8 cellular contexts compared by ENCODE assay signal in the genomic region with DNA sequence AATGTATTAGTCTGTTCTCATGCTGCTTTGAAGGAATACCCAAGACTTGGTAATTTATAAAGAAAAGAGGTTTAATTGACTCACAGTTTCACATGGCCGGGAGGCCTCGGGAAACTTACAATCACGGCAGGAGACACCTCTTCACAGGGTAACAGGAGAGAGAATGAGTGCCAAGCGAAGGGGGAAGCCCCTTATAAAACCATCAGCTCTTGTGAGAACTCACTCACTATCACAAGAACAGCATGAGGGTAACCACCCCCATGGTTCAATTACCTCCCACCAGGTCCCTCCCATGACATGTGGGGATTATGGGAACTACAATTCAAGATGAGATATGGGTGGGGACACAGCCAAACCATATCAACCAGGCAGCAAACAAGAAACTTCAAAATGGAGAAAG. TPM values are rescaled to one million over a fixed set of nuclear protein-coding genes. Genes with fewer than 3 reads are reported as not detected.
DNase-seq lines count a peak whose midpoint lies in the region; ATAC-seq and TF ChIP-seq lines count a peak whose summit lies in the region.
"Not testable (repeated sequence)": the region's sequence is repeated elsewhere in the genome, so short reads cannot be mapped to it uniquely, and the experiment has no call there.

No MANE protein-coding gene starts in this region.

- not testable (repeated sequence) for H3K9me3 Mint-ChIP-seq in activated T-cell treated with anti-CD3 and anti-CD28 coated beads, Interleukin-2, amount 50 U/mL, for 4 hours; activated naive CD8-positive, alpha-beta T cell (ENCODE audit: low read depth)

- H3K36me3 Mint-ChIP-seq in activated T-cell treated with anti-CD3 and anti-CD28 coated beads, Interleukin-2, amount 50 U/mL, for 4 hours (ENCODE audit: insufficient read depth), result peaks cover 13% of the 10 kb centered on the region
- H3K36me3 Mint-ChIP-seq in activated naive CD8-positive, alpha-beta T cell, result peaks cover 11% of the 10 kb centered on the region

- CTCF ChIA-PET in HEK293 (lab: Yijun Ruan, JAX), result interaction anchor here (0.8 kb wide), 1 partner anchor 10 kb away, joined by 4 read pairs; no protein-coding TSS in a partner anchor

- peak overlapping the region; percentile 41 for H3K27ac Mint-ChIP-seq in activated naive CD8-positive, alpha-beta T cell

- DNase-seq in activated CD4-positive, alpha-beta T cell treated with anti-CD3 and anti-CD28 coated beads, Interleukin-2, amount 50 U/mL, for 48 hours, result peak; percentile 39 to 61
- DNase-seq in activated T-cell treated with anti-CD3 and anti-CD28 coated beads, Interleukin-2, amount 50 U/mL, for 4 hours, result not testable (repeated sequence)
- peak; percentile 11 for DNase-seq in islet precursor cell
- DNase-seq in stimulated activated CD4-positive, alpha-beta T cell treated with anti-CD3 and anti-CD28 coated beads, Interleukin-12 subunit alpha, Interleukin-12 subunit beta, amount 100 ng/mL, for 24 hours (ENCODE audit: low read depth in 2 of 2), result peak; percentile 17 to 40
- peak; percentile 24 to 38 for DNase-seq in stimulated activated CD4-positive, alpha-beta T cell treated with anti-CD3 and anti-CD28 coated beads, Interleukin-4, amount 100 ng/mL, for 48 hours (ENCODE audit: low read depth in 2 of 2)
- DNase-seq in stimulated activated naive CD8-positive, alpha-beta T cell treated with anti-CD3 and anti-CD28 coated beads, Interleukin-15, Interleukin-2, amounts not matched to agents 100 U/mL and 50 U/mL, for 24 hours, result peak; percentile 58

- not testable (repeated sequence) for H3K4me3 Mint-ChIP-seq in activated T-cell treated with anti-CD3 and anti-CD28 coated beads, Interleukin-2, amount 50 U/mL, for 4 hours
- peak overlapping the region; percentile 59 for H3K4me3 Mint-ChIP-seq in activated naive CD8-positive, alpha-beta T cell

- not testable (repeated sequence) for H3K4me1 ChIP-seq in HEK293 (ENCODE audit: control insufficient read depth, insufficient read depth, low read length)

- POLR2A ChIA-PET in HEK293 (lab: Yijun Ruan, JAX), result not testable (repeated sequence)

- H3K27ac ChIP-seq in HEK293 (ENCODE audit: extremely low read depth, low read depth, low read length), result not testable (repeated sequence)

- H3K4me3 ChIP-seq in HEK293 (ENCODE audit: low read depth, low read length), result not testable (repeated sequence)

- not testable (repeated sequence) for H3K27me3 Mint-ChIP-seq in activated T-cell treated with anti-CD3 and anti-CD28 coated beads, Interleukin-2, amount 50 U/mL, for 4 hours (ENCODE audit: low read depth); activated naive CD8-positive, alpha-beta T cell

- H3K4me1 Mint-ChIP-seq in activated T-cell treated with anti-CD3 and anti-CD28 coated beads, Interleukin-2, amount 50 U/mL, for 4 hours (ENCODE audit: low read depth), result peaks cover 24% of the 10 kb centered on the region
- peaks cover 42% of the 10 kb centered on the region for H3K4me1 Mint-ChIP-seq in activated naive CD8-positive, alpha-beta T cell (ENCODE audit: low read depth)

- TF ChIP-seq CTCF in HEK293 (tag by site-specific recombination; IDR thresholded peaks at IDR 0.05), result not testable (repeated sequence)

- not testable (repeated sequence) for H3K36me3 ChIP-seq in HEK293 (ENCODE audit: control insufficient read depth in 2 of 2, insufficient read depth in 1 of 2, low read length in 2 of 2)

- H3K9me3 ChIP-seq in HEK293 (ENCODE audit: control insufficient read depth, insufficient read depth, low read depth, low read length), result not testable (repeated sequence)

- peak; percentile 91 to 94 for ATAC-seq in activated T-cell treated with anti-CD3 and anti-CD28 coated beads, Interleukin-2, amount 50 U/mL, for 4 hours
- ATAC-seq in stimulated activated naive CD8-positive, alpha-beta T cell treated with anti-CD3 and anti-CD28 coated beads, Interleukin-15, Interleukin-2, amounts not matched to agents 100 U/mL and 50 U/mL, for 24 hours, result peak; percentile 96

TF ChIP-seq in HEK293, 187 proteins besides CTCF, POLR2A, EP300 and RAD21:
- TF ChIP-seq ZIC2 (tag by site-specific recombination; IDR thresholded peaks at IDR 0.05) (peak; percentile 96), EGR2 (tag by site-specific recombination; IDR thresholded peaks at IDR 0.05; ENCODE audit: low read depth) (peak; percentile 88), ZNF341 (tag by site-specific recombination; IDR thresholded peaks at IDR 0.05; ENCODE audit: low read depth) (peak; percentile 43; the same call in 1 of the 2 replicates), GLIS1 (tag by site-specific recombination; IDR thresholded peaks at IDR 0.05) (peak; percentile 57), ZFHX2 (tag by site-specific recombination; conservative IDR thresholded peaks at IDR 0.05) (peak; percentile 86), ZNF610 (tag by site-specific recombination; IDR thresholded peaks at IDR 0.05; ENCODE audit: borderline replicate concordance) (peak; percentile 23; the same call in 1 of the 2 replicates)
- TF ChIP-seq, protein P1, sequence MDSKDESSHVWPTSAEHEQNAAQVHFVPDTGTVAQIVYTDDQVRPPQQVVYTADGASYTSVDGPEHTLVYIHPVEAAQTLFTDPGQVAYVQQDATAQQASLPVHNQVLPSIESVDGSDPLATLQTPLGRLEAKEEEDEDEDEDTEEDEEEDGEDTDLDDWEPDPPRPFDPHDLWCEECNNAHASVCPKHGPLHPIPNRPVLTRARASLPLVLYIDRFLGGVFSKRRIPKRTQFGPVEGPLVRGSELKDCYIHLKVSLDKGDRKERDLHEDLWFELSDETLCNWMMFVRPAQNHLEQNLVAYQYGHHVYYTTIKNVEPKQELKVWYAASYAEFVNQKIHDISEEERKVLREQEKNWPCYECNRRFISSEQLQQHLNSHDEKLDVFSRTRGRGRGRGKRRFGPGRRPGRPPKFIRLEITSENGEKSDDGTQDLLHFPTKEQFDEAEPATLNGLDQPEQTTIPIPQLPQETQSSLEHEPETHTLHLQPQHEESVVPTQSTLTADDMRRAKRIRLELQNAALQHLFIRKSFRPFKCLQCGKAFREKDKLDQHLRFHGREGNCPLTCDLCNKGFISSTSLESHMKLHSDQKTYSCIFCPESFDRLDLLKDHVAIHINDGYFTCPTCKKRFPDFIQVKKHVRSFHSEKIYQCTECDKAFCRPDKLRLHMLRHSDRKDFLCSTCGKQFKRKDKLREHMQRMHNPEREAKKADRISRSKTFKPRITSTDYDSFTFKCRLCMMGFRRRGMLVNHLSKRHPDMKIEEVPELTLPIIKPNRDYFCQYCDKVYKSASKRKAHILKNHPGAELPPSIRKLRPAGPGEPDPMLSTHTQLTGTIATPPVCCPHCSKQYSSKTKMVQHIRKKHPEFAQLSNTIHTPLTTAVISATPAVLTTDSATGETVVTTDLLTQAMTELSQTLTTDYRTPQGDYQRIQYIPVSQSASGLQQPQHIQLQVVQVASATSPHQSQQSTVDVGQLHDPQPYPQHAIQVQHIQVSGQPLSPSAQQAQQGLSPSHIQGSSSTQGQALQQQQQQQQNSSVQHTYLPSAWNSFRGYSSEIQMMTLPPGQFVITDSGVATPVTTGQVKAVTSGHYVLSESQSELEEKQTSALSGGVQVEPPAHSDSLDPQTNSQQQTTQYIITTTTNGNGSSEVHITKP (tag by site-specific recombination; IDR thresholded peaks at IDR 0.05), result peak; percentile 51
- TF ChIP-seq, protein P2, sequence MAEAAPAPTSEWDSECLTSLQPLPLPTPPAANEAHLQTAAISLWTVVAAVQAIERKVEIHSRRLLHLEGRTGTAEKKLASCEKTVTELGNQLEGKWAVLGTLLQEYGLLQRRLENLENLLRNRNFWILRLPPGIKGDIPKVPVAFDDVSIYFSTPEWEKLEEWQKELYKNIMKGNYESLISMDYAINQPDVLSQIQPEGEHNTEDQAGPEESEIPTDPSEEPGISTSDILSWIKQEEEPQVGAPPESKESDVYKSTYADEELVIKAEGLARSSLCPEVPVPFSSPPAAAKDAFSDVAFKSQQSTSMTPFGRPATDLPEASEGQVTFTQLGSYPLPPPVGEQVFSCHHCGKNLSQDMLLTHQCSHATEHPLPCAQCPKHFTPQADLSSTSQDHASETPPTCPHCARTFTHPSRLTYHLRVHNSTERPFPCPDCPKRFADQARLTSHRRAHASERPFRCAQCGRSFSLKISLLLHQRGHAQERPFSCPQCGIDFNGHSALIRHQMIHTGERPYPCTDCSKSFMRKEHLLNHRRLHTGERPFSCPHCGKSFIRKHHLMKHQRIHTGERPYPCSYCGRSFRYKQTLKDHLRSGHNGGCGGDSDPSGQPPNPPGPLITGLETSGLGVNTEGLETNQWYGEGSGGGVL (tag by site-specific recombination; IDR thresholded peaks at IDR 0.05), result 0 out of 2 replicates have a peak, but pooled peaks have one; percentile 13

RNA-seq across cellular contexts. Expression of a gene that starts 24.6 kb away (rescaled TPM):
- 10 to 100 TPM; 18.4 to 20.4 (median 19.9) TPM for total RNA-seq in activated T-cell treated with anti-CD3 and anti-CD28 coated beads, Interleukin-2, amount 50 U/mL, for 4 hours
